ENCODE assay signal across 20 cellular contexts in genomic region chr1:42992043-42992697, GRCh38. TPM values are rescaled to one million over a fixed set of nuclear protein-coding genes. Genes with fewer than 3 reads are reported as not detected.
DNase-seq lines count a peak whose midpoint lies in the region; TF ChIP-seq lines count a peak whose summit lies in the region.
"Had no signal": no experiment of that assay in that cellular context is flagged by ENCODE, and none has a peak within 500 bp of the region (broad histone marks: within the 10 kb centered on the region; RNA-seq: fewer than 3 reads in every experiment).

No MANE protein-coding gene starts in this region.

- no peaks in the 10 kb centered on the region for H3K4me1 ChIP-seq in mammary epithelial cell (ENCODE audit: insufficient read depth, low read length)
- H3K4me1 ChIP-seq in prostate gland (replicated peaks), result no peaks in the 10 kb centered on the region

- no peak overlapping the region for H3K4me3 Mint-ChIP-seq in MCF 10A (ENCODE audit: unreplicated experiment)

- H2AFZ ChIP-seq in mammary epithelial cell (ENCODE audit: low read depth, low read length), result peak overlapping the region; percentile 5
- H2AFZ ChIP-seq: GM23248 had no signal

- no peaks in the 10 kb centered on the region for H3K36me3 Mint-ChIP-seq in MCF 10A (ENCODE audit: insufficient read depth, unreplicated experiment)

- no peak overlapping the region for H3K27ac Mint-ChIP-seq in MCF 10A (ENCODE audit: low read depth, unreplicated experiment)

- TF ChIP-seq POLR2A in prostate gland (IDR thresholded peaks at IDR 0.05), result no peak

- H3K27me3 ChIP-seq in mammary epithelial cell (ENCODE audit: insufficient read depth, low read length) (no peaks in the 10 kb centered on the region), prostate gland (replicated peaks; ENCODE audit: insufficient read depth) (no peaks in the 10 kb centered on the region)
- H3K27me3 ChIP-seq: BLaER1 treated with 17β-estradiol and CSF1 and Interleukin-3, amounts not matched to agents 10 nM and 100 nM; MG63 had no signal

- no peaks in the 10 kb centered on the region for H4K20me1 ChIP-seq in mammary epithelial cell (ENCODE audit: insufficient read depth, low read length)
- H4K20me1 ChIP-seq: BLaER1 treated with 17β-estradiol and CSF1 and Interleukin-3, amounts not matched to agents 10 nM and 100 nM had no signal

- CTCF ChIA-PET in mammary epithelial cell (lab: Charles Lee; ENCODE audit: low non-redundant PET), result no interaction called here
- CTCF ChIA-PET in MCF 10A (lab: Yijun Ruan, JAX), result interaction anchor here (0.6 kb wide), 1 partner anchor 79 kb away, joined by 4 read pairs; no protein-coding TSS in a partner anchor

- no peak overlapping the region for H3K9ac ChIP-seq in mammary epithelial cell (ENCODE audit: insufficient read depth, low read length)
- H3K9ac ChIP-seq: BLaER1 treated with 17β-estradiol and CSF1 and Interleukin-3, amounts not matched to agents 10 nM and 100 nM; GM23248 had no signal

- DNase-seq in mammary epithelial cell (no peak), MCF 10A (ENCODE audit: unreplicated experiment) (no peak), cerebellar cortex (ENCODE audit: low spot score) (peak; percentile 58), prostate gland (ENCODE audit: low spot score) (peak; percentile 29), NCI-H510A treated with DMSO at 0.1 percent for 48 hours (lab: John Stamatoyannopoulos, UW) (no peak), NCI-H2081 treated with DMSO at 0.1 percent for 48 hours (lab: John Stamatoyannopoulos, UW) (no peak), DMS53 (lab: John Stamatoyannopoulos, UW) (no peak), NCI-H187 treated with DMSO at 0.1 percent for 48 hours (lab: John Stamatoyannopoulos, UW) (no peak)
- DNase-seq: 8988T, GDM1, GM23248, KG1, MG63, NCI-H1105, NCI-H187, NCI-H2171, NCI-H446 treated with DMSO at 0.1 percent for 48 hours, NCI-H774, SHP77 had no signal

- H3K4me3 ChIP-seq in mammary epithelial cell (replicated peaks in 1 of 3; ENCODE audit: insufficient read depth in 1 of 3, low read depth in 2 of 3, low read length in 3 of 3) (no peak overlapping the region), prostate gland (no peak overlapping the region)
- H3K4me3 ChIP-seq: BLaER1 treated with 17β-estradiol and CSF1 and Interleukin-3, amounts not matched to agents 10 nM and 100 nM; GM23248; MG63 had no signal

- in situ Hi-C loops in mammary epithelial cell (cut with MboI; ENCODE audit: low sequenced_read_pairs in 2 of 2), result no loop called here

- no peaks in the 10 kb centered on the region for H3K79me2 ChIP-seq in mammary epithelial cell (ENCODE audit: insufficient read depth, low read length)

- H3K27ac ChIP-seq in mammary epithelial cell (ENCODE audit: insufficient read depth, low read depth, low read length) (no peak overlapping the region), prostate gland (peak overlapping the region in 1 of 2 donors; percentile 3)
- H3K27ac ChIP-seq: BLaER1 treated with 17β-estradiol and CSF1 and Interleukin-3, amounts not matched to agents 10 nM and 100 nM; GM23248 had no signal

- H3K36me3 ChIP-seq in mammary epithelial cell (ENCODE audit: insufficient read depth, low read length), result no peaks in the 10 kb centered on the region
- no peaks in the 10 kb centered on the region for H3K36me3 ChIP-seq in prostate gland
- H3K36me3 ChIP-seq: BLaER1 treated with 17β-estradiol and CSF1 and Interleukin-3, amounts not matched to agents 10 nM and 100 nM; MG63 had no signal

- POLR2A ChIA-PET in MCF 10A (lab: Yijun Ruan, JAX), result interaction anchor here (1.0 kb wide), 1 partner anchor 29 kb away, joined by 3 read pairs; no protein-coding TSS in a partner anchor

- WGBS in mammary epithelial cell (ENCODE audit: low coverage, missing lambda C conversion rate), result 30% methylated on average over 5 of the region's 6 CpGs
- 46% methylated on average over 6 of the region's 6 CpGs for WGBS in prostate gland

- intact Hi-C loops in mammary epithelial cell (cut with micrococcal nuclease) (no loop called here), MCF 10A (cut with micrococcal nuclease) (no loop called here), prostate gland (cut with DNase I) (no loop called here)

- BruUV-seq in mammary epithelial cell (replicated peaks; lab: Mats Ljungman, UMichigan) (no TSS peak), MCF 10A (replicated peaks; lab: Mats Ljungman, UMichigan) (no TSS peak)

- dilution Hi-C loops in mammary epithelial cell (cut with HindIII; ENCODE audit: low sequenced_read_pairs), result no loop called here

- no peaks in the 10 kb centered on the region for H3K9me3 Mint-ChIP-seq in MCF 10A (ENCODE audit: unreplicated experiment)

- H3K4me1 Mint-ChIP-seq in MCF 10A (ENCODE audit: insufficient read depth, unreplicated experiment), result no peaks in the 10 kb centered on the region

- no peaks in the 10 kb centered on the region for H3K9me3 ChIP-seq in mammary epithelial cell (replicated peaks; ENCODE audit: insufficient read depth, low read length)
- no peaks in the 10 kb centered on the region for H3K9me3 ChIP-seq in prostate gland
- H3K9me3 ChIP-seq: MG63 had no signal

- H3K4me2 ChIP-seq in mammary epithelial cell (ENCODE audit: insufficient read depth, low read depth, low read length), result no peak overlapping the region

- no peaks in the 10 kb centered on the region for H3K27me3 Mint-ChIP-seq in MCF 10A (ENCODE audit: insufficient read depth, unreplicated experiment)

- TF ChIP-seq CTCF in mammary epithelial cell (conservative IDR thresholded peaks at IDR 0.05 in 1 of 2, IDR thresholded peaks at IDR 0.05 in 1 of 2; ENCODE audit: extremely low read depth in 1 of 2, insufficient read depth in 1 of 2, low read depth in 1 of 2, low read length in 2 of 2) (no peak), MCF 10A (IDR thresholded peaks at IDR 0.05; ENCODE audit: unreplicated experiment) (no peak), prostate gland (IDR thresholded peaks at IDR 0.05) (no peak)

RNA-seq across cellular contexts. Expression of gene SLC2A1, which starts 33.5 kb away (rescaled TPM):
- 100 to 1,000 TPM; 471 to 738 TPM for total RNA-seq in mammary epithelial cell
- polyA plus RNA-seq in mammary epithelial cell, result 404 TPM
- polyA minus RNA-seq in mammary epithelial cell, result 456 TPM
- 87.5 and 95.0 TPM in 2 replicates for total RNA-seq in MCF 10A (2022)
- total RNA-seq in prostate gland, result 100 to 1,000 TPM in 1 of 2 donors, 10 to 100 TPM in 1; 83.9 to 159 TPM

Comparison
In these comparisons a context has a peak if more than half of its experiments do, and no peak if none do; other contexts are left out.
1. DNase-seq: peak in cerebellar cortex (single experiment) and prostate gland (single experiment); none in mammary epithelial cell (single experiment), MCF 10A (single experiment), NCI-H510A treated with DMSO at 0.1 percent for 48 hours (single experiment), NCI-H2081 treated with DMSO at 0.1 percent for 48 hours (single experiment), DMS53 (single experiment) and NCI-H187 treated with DMSO at 0.1 percent for 48 hours (single experiment).